In genomic region chr5:96817496-96817895, GRCh38 we compare ENCODE assay signal across 12 cellular contexts. TPM values are rescaled to one million over a fixed set of nuclear protein-coding genes. Genes with fewer than 3 reads are reported as not detected.
DNase-seq lines count a peak whose midpoint lies in the region; ATAC-seq and TF ChIP-seq lines count a peak whose summit lies in the region.
"Had no signal": no experiment of that assay in that cellular context is flagged by ENCODE, and none has a peak within 500 bp of the region (broad histone marks: within the 10 kb centered on the region; RNA-seq: fewer than 3 reads in every experiment).

No MANE protein-coding gene starts in this region.

- DNase-seq in AG10803 (ENCODE audit: low read depth) (peak; percentile 56), T-cell (no peak), fibroblast of gingiva (ENCODE audit: low read depth) (peak; percentile 44), ecto neural progenitor cell (ENCODE audit: low spot score) (no peak), NCI-H345 treated with DMSO at 0.1 percent for 48 hours (lab: John Stamatoyannopoulos, UW; ENCODE audit: unreplicated experiment) (no peak)
- no peak for DNase-seq in CD8-positive, alpha-beta memory T cell
- DNase-seq: body of pancreas, heart left ventricle, left cardiac atrium had no signal

- no peak for ATAC-seq in T-cell (replicated peaks in 1 of 4)
- ATAC-seq in HG02642 (IDR thresholded peaks at IDR 0.05; ENCODE audit: poor library complexity, unreplicated experiment) = no peak
- ATAC-seq in HG02938 (IDR thresholded peaks at IDR 0.05; ENCODE audit: unreplicated experiment) = no peak
- ATAC-seq: heart left ventricle had no signal

- peak overlapping the region in 6 of 7 donors; percentile 86 to 93 (median 89) for H3K4me3 Mint-ChIP-seq in CD8-positive, alpha-beta memory T cell
- H3K4me3 Mint-ChIP-seq in T-cell = peak overlapping the region; percentile 76 to 82 (median 80)

- no peak overlapping the region for H3K27ac ChIP-seq in CD8-positive, alpha-beta memory T cell (ENCODE audit: low read depth, low read length)
- H3K27ac ChIP-seq: body of pancreas, suprapubic skin had no signal

- no peaks in the 10 kb centered on the region for H3K27me3 Mint-ChIP-seq in CD8-positive, alpha-beta memory T cell
- no peaks in the 10 kb centered on the region for H3K27me3 Mint-ChIP-seq in T-cell

- H3K9me3 ChIP-seq in CD8-positive, alpha-beta memory T cell (ENCODE audit: low read length) = no peaks in the 10 kb centered on the region
- H3K9me3 ChIP-seq: body of pancreas, heart left ventricle, suprapubic skin had no signal

- no peaks in the 10 kb centered on the region for H3K36me3 Mint-ChIP-seq in CD8-positive, alpha-beta memory T cell
- no peaks in the 10 kb centered on the region for H3K36me3 Mint-ChIP-seq in T-cell

- no peaks in the 10 kb centered on the region for H3K36me3 ChIP-seq in CD8-positive, alpha-beta memory T cell (ENCODE audit: insufficient read depth, low read length)
- H3K36me3 ChIP-seq: heart left ventricle, suprapubic skin had no signal

- H3K27me3 ChIP-seq in CD8-positive, alpha-beta memory T cell (ENCODE audit: insufficient read depth, low read length, poor library complexity, severe bottlenecking) = no peaks in the 10 kb centered on the region
- H3K27me3 ChIP-seq: body of pancreas, heart left ventricle, suprapubic skin had no signal

- H3K4me1 ChIP-seq in CD8-positive, alpha-beta memory T cell (ENCODE audit: insufficient read depth, low read length) = peaks cover 66% of the 10 kb centered on the region
- H3K4me1 ChIP-seq: body of pancreas had no signal

- POLR2A ChIA-PET in CD8-positive, alpha-beta memory T cell (lab: Charles Lee) = interaction anchor here (0.5 to 3.1 kb wide), 4 partner anchors 10 to 149 kb away, joined by 3 to 52 read pairs (median 8); partner anchors contain the start of gene ERAP1
- POLR2A ChIA-PET in T-cell (lab: Charles Lee) = no interaction called here

- no peak for TF ChIP-seq CTCF in AG10803 (conservative IDR thresholded peaks at IDR 0.05; ENCODE audit: low read length)

- no peaks in the 10 kb centered on the region for H3K9me3 Mint-ChIP-seq in CD8-positive, alpha-beta memory T cell
- H3K9me3 Mint-ChIP-seq in T-cell = no peaks in the 10 kb centered on the region

- CTCF ChIA-PET in CD8-positive, alpha-beta memory T cell (lab: Charles Lee) = interaction anchor here (1.4 to 2.0 kb wide), 3 partner anchors 9 to 119 kb away, joined by 4 to 5 read pairs (median 5); partner anchors contain the start of gene LNPEP
- CTCF ChIA-PET in T-cell (lab: Charles Lee) = interaction anchor here in 1 of 2 donors (0.6 kb wide), 1 partner anchor 84 kb away, joined by 3 read pairs; no protein-coding TSS in a partner anchor

- peak overlapping the region; percentile 76 to 99 (median 92) for H3K27ac Mint-ChIP-seq in CD8-positive, alpha-beta memory T cell
- peak overlapping the region; percentile 91 to 98 for H3K27ac Mint-ChIP-seq in T-cell

- peaks cover 58 to 69% (median 66%) of the 10 kb centered on the region in 3 donors for H3K4me1 Mint-ChIP-seq in CD8-positive, alpha-beta memory T cell
- peaks cover 87 to 90% (median 88%) of the 10 kb centered on the region in 3 donors for H3K4me1 Mint-ChIP-seq in T-cell

- H3K4me3 ChIP-seq in AG10803 (ENCODE audit: low read length) = no peak overlapping the region
- peak overlapping the region; percentile 59 for H3K4me3 ChIP-seq in CD8-positive, alpha-beta memory T cell (ENCODE audit: low read length)
- H3K4me3 ChIP-seq: body of pancreas, suprapubic skin had no signal

RNA-seq across cellular contexts. Expression of gene ERAP1, which starts 9.8 kb away (rescaled TPM):
- 100 to 1,000 TPM in 1 of 2 experiments, 10 to 100 TPM in 1; 95.2 to 108 TPM for total RNA-seq in CD8-positive, alpha-beta memory T cell
- polyA plus RNA-seq in CD8-positive, alpha-beta memory T cell = 63.2 TPM
- 100 to 1,000 TPM in 4 of 5 donors, 10 to 100 TPM in 1; 91.6 to 153 (median 122) TPM for total RNA-seq in T-cell

RNA-seq across cellular contexts. Expression of gene ERAP2, which starts 58.8 kb away (rescaled TPM):
- total RNA-seq in CD8-positive, alpha-beta memory T cell = 10 to 100 TPM; 37.0 to 41.4 TPM
- 128 TPM for polyA plus RNA-seq in CD8-positive, alpha-beta memory T cell
- 100 to 1,000 TPM in 1 of 5 donors, 10 to 100 TPM in 4; 40.4 to 162 (median 71.6) TPM for total RNA-seq in T-cell

Comparison
In these comparisons a context has a peak if more than half of its experiments do, and no peak if none do; other contexts are left out.
1. DNase-seq: peak in AG10803 (single experiment) and fibroblast of gingiva (single experiment); none in CD8-positive, alpha-beta memory T cell (0 of 5), T-cell (0 of 34), ecto neural progenitor cell (single experiment) and NCI-H345 treated with DMSO at 0.1 percent for 48 hours (single experiment).